ENCODE assay signal across 28 cellular contexts in genomic region chr11:78161346-78161745, GRCh38.
"Had no signal": no experiment of that assay in that cellular context is flagged by ENCODE, and none has a peak within 500 bp of the region (broad histone marks: within the 10 kb centered on the region; RNA-seq: fewer than 3 reads in every experiment).

No MANE protein-coding gene starts in this region.

- ATAC-seq: activated CD8-positive, alpha-beta T cell treated with anti-CD3 and anti-CD28 coated beads for 36 hours; activated naive CD8-positive, alpha-beta T cell treated with anti-CD3 and anti-CD28 coated beads, Interleukin-2, amount 50 U/mL, for 24 hours; activated T-cell treated with anti-CD3 and anti-CD28 coated beads, Interleukin-2, amount 50 U/mL, for 4 hours; left lung; mucosa of descending colon; psoas muscle; T-helper 17 cell; WTC11 had no signal

- H3K9me3 ChIP-seq: breast epithelium, esophagus squamous epithelium, left lung, mucosa of descending colon, psoas muscle, right atrium auricular region, tibial nerve, vagina had no signal

- H3K27ac Mint-ChIP-seq: activated CD8-positive, alpha-beta T cell treated with anti-CD3 and anti-CD28 coated beads for 36 hours; activated naive CD4-positive, alpha-beta T cell treated with anti-CD3 and anti-CD28 coated beads, Interleukin-2, amount 50 U/mL, for 24 hours; activated naive CD8-positive, alpha-beta T cell treated with anti-CD3 and anti-CD28 coated beads, Interleukin-2, amount 50 U/mL, for 24 hours; activated T-helper 2 cell treated with anti-CD3 and anti-CD28 coated beads, Interferon-gamma antibody, Interleukin-2, Interleukin-4, amounts not matched to agents 10 μg/mL and 5 μg/mL and 100 μg/mL, durations not matched to agents 14 hours and 24 hours and 36 hours; dendritic cell treated with granulocyte-macrophage colony-stimulating factor and Interleukin-4, amounts not matched to agents 40 ng/mL and 50 ng/mL, for 4 days; naive B cell; stimulated activated naive CD8-positive, alpha-beta T cell treated with anti-CD3 and anti-CD28 coated beads, Interleukin-15, Interleukin-2, amounts not matched to agents 100 ng/mL and 50 ng/mL, for 24 hours; WTC11 had no signal

- H3K27me3 ChIP-seq: breast epithelium, esophagus squamous epithelium, heart right ventricle, left lung, right atrium auricular region, tibial nerve, vagina had no signal

- H3K4me1 ChIP-seq: breast epithelium, left lung, parathyroid adenoma, psoas muscle had no signal

- H3K27ac ChIP-seq: breast epithelium, esophagus squamous epithelium, left lung, parathyroid adenoma, psoas muscle had no signal

- H3K4me1 Mint-ChIP-seq: activated naive CD4-positive, alpha-beta T cell treated with anti-CD3 and anti-CD28 coated beads, Interleukin-2, amount 50 U/mL, for 24 hours; activated naive CD8-positive, alpha-beta T cell treated with anti-CD3 and anti-CD28 coated beads, Interleukin-2, amount 50 U/mL, for 24 hours; naive B cell; T-helper 17 cell; WTC11 had no signal

- H3K36me3 Mint-ChIP-seq: activated naive CD4-positive, alpha-beta T cell treated with anti-CD3 and anti-CD28 coated beads, Interleukin-2, amount 50 U/mL, for 24 hours; naive B cell; WTC11 had no signal

- H3K9ac ChIP-seq: parathyroid adenoma had no signal

- H3K4me3 Mint-ChIP-seq: activated CD8-positive, alpha-beta T cell treated with anti-CD3 and anti-CD28 coated beads for 36 hours; activated naive CD4-positive, alpha-beta T cell treated with anti-CD3 and anti-CD28 coated beads, Interleukin-2, amount 50 U/mL, for 24 hours; activated naive CD8-positive, alpha-beta T cell treated with anti-CD3 and anti-CD28 coated beads, Interleukin-2, amount 50 U/mL, for 24 hours; activated T-cell treated with anti-CD3 and anti-CD28 coated beads, Interleukin-2, amount 50 U/mL, for 4 hours; dendritic cell treated with granulocyte-macrophage colony-stimulating factor and Interleukin-4, amounts not matched to agents 40 ng/mL and 50 ng/mL, for 4 days; naive B cell; neural crest cell; stimulated activated naive CD8-positive, alpha-beta T cell treated with anti-CD3 and anti-CD28 coated beads, Interleukin-15, Interleukin-2, amounts not matched to agents 100 ng/mL and 50 ng/mL, for 24 hours; T-helper 17 cell; WTC11 had no signal

- H3K9me3 Mint-ChIP-seq: activated CD8-positive, alpha-beta T cell treated with anti-CD3 and anti-CD28 coated beads for 36 hours; activated naive CD4-positive, alpha-beta T cell treated with anti-CD3 and anti-CD28 coated beads, Interleukin-2, amount 50 U/mL, for 24 hours; activated naive CD8-positive, alpha-beta T cell treated with anti-CD3 and anti-CD28 coated beads, Interleukin-2, amount 50 U/mL, for 24 hours; activated T-cell treated with anti-CD3 and anti-CD28 coated beads, Interleukin-2, amount 50 U/mL, for 4 hours; activated T-helper 2 cell treated with anti-CD3 and anti-CD28 coated beads, Interferon-gamma antibody, Interleukin-2, Interleukin-4, amounts not matched to agents 10 μg/mL and 5 μg/mL and 100 μg/mL, durations not matched to agents 14 hours and 24 hours and 36 hours; dendritic cell treated with granulocyte-macrophage colony-stimulating factor and Interleukin-4, amounts not matched to agents 40 ng/mL and 50 ng/mL, for 4 days; neural crest cell; stimulated activated naive CD8-positive, alpha-beta T cell treated with anti-CD3 and anti-CD28 coated beads, Interleukin-15, Interleukin-2, amounts not matched to agents 100 ng/mL and 50 ng/mL, for 24 hours; WTC11 had no signal

- H3K27me3 Mint-ChIP-seq: activated CD8-positive, alpha-beta T cell treated with anti-CD3 and anti-CD28 coated beads for 36 hours; activated naive CD4-positive, alpha-beta T cell treated with anti-CD3 and anti-CD28 coated beads, Interleukin-2, amount 50 U/mL, for 24 hours; activated naive CD8-positive, alpha-beta T cell treated with anti-CD3 and anti-CD28 coated beads, Interleukin-2, amount 50 U/mL, for 24 hours; naive B cell; stimulated activated naive CD8-positive, alpha-beta T cell treated with anti-CD3 and anti-CD28 coated beads, Interleukin-15, Interleukin-2, amounts not matched to agents 100 ng/mL and 50 ng/mL, for 24 hours; T-helper 17 cell had no signal

- DNase-seq: activated CD4-positive, alpha-beta T cell treated with anti-CD3 and anti-CD28 coated beads for 1 hour; activated CD4-positive, alpha-beta T cell treated with anti-CD3 and anti-CD28 coated beads, Interleukin-2, amount 50 U/mL, for 1 hour; activated CD8-positive, alpha-beta T cell treated with anti-CD3 and anti-CD28 coated beads for 36 hours; activated naive CD8-positive, alpha-beta T cell treated with anti-CD3 and anti-CD28 coated beads, Interleukin-2, amount 50 U/mL, for 24 hours; activated T-cell treated with anti-CD3 and anti-CD28 coated beads, Interleukin-2, amount 50 U/mL, for 4 hours; central memory CD4-positive, alpha-beta T cell; esophagus squamous epithelium; kidney glomerular epithelial cell; left lung; mucosa of descending colon; naive B cell; stimulated activated CD4-positive, alpha-beta T cell treated with anti-CD3 and anti-CD28 coated beads, Interleukin-2, amount 100 ng/mL, for 48 hours; T-helper 17 cell; T1000 had no signal

- H3K36me3 ChIP-seq: breast epithelium, esophagus squamous epithelium, heart right ventricle, left lung, right atrium auricular region, tibial nerve, vagina had no signal

- H3K4me3 ChIP-seq: breast epithelium, esophagus squamous epithelium, heart right ventricle, left lung, lung, mucosa of descending colon, psoas muscle, right atrium auricular region, tibial nerve, vagina had no signal
